Comparison of ENCODE assay signal across 26 cellular contexts in the genomic region with DNA sequence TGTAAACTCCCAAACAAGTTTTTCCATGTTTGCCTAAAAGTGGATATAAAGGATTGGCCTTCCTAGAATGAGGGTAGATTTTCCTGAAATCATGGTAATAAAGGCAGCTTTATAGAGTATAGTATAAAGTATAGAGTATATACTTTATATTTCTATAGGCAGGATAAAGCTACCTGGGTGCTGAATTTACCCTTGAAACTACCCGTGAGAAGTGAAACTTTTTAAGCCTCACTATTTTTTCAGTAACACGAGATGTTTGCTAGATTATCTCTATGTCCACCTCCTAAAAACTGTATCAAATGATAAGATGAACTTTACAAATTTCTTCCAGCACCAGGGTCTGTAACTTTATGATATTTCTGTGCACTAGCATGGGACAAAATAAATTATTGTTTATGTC.
"Had no signal": no experiment of that assay in that cellular context is flagged by ENCODE, and none has a peak within 500 bp of the region (broad histone marks: within the 10 kb centered on the region; RNA-seq: fewer than 3 reads in every experiment).

No MANE protein-coding gene starts in this region.

- H2AFZ ChIP-seq: neural progenitor cell, parathyroid adenoma had no signal

- FAIRE-seq: colon, frontal cortex had no signal

- DNase-seq: dorsolateral prefrontal cortex; effector CD4-positive, alpha-beta T cell; hypothalamus; immature natural killer cell; islet precursor cell; kidney glomerular epithelial cell; left colon; left ventricle myocardium superior; mesenchymal stem cell; midbrain; naive thymus-derived CD4-positive, alpha-beta T cell; sigmoid colon; spleen; stimulated activated CD4-positive, alpha-beta T cell treated with anti-CD3 and anti-CD28 coated beads, Interleukin-4, amount 100 ng/mL, for 4 hours; stimulated activated naive CD8-positive, alpha-beta T cell treated with anti-CD3 and anti-CD28 coated beads, Interleukin-15, Interleukin-2, amounts not matched to agents 100 U/mL and 50 U/mL, for 24 hours; substantia nigra; testis; tibial artery had no signal

- ATAC-seq: left colon; left ventricle myocardium superior; naive thymus-derived CD4-positive, alpha-beta T cell; stimulated activated memory B cell treated with anti-CD40 and anti-IgM and Interleukin-4, amounts not matched to agents 10 μg/mL and 1 μg/mL and 100 μg/mL, for 72 hours; stimulated activated naive CD8-positive, alpha-beta T cell treated with anti-CD3 and anti-CD28 coated beads, Interleukin-15, Interleukin-2, amounts not matched to agents 100 U/mL and 50 U/mL, for 24 hours had no signal

- H3K79me2 ChIP-seq: parathyroid adenoma had no signal

- H3K9ac ChIP-seq: neural progenitor cell, parathyroid adenoma had no signal

- H3K9me3 ChIP-seq: prostate gland, right atrium auricular region, sigmoid colon, spleen, testis, tibial artery had no signal

- H3K36me3 ChIP-seq: neural progenitor cell, prostate gland, right atrium auricular region, sigmoid colon, spleen, tibial artery had no signal

- H3K27ac ChIP-seq: dorsolateral prefrontal cortex, neural progenitor cell, parathyroid adenoma, prostate gland, right atrium auricular region, sigmoid colon, spleen, testis, tibial artery had no signal

- H3K27me3 ChIP-seq: dorsolateral prefrontal cortex, neural progenitor cell, right atrium auricular region, sigmoid colon, spleen, testis, tibial artery had no signal

- H3K4me3 ChIP-seq: dorsolateral prefrontal cortex, lung, neural progenitor cell, prostate gland, right atrium auricular region, sigmoid colon, spleen, testis, tibial artery had no signal

- H3K4me2 ChIP-seq: neural progenitor cell had no signal

- H3K4me1 ChIP-seq: neural progenitor cell, parathyroid adenoma, prostate gland, right atrium auricular region, sigmoid colon, spleen, testis, tibial artery had no signal
